In the genomic region with DNA sequence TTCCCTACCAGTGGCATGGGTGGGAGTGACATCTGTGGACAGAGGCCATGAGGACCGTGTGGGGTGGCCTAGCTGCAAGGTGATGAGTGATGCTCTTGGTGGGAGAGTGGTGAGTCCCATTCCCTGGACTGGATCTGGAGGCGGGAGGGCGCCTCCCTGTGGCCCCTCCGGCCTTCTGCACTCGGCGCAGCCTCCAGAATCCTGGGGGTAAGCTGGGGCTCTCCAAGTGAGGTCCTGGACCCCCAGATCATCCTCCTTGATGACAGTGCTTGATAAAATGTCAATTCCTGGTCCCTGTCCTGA, we compare ENCODE assay signal across 10 cellular contexts. TPM values are rescaled to one million over a fixed set of nuclear protein-coding genes. Genes with fewer than 3 reads are reported as not detected.
DNase-seq lines count a peak whose midpoint lies in the region; ATAC-seq and TF ChIP-seq lines count a peak whose summit lies in the region.
"Had no signal": no experiment of that assay in that cellular context is flagged by ENCODE, and none has a peak within 500 bp of the region (broad histone marks: within the 10 kb centered on the region; RNA-seq: fewer than 3 reads in every experiment).

No MANE protein-coding gene starts in this region.

- peaks cover 8% of the 10 kb centered on the region for H3K27me3 ChIP-seq in upper lobe of right lung

- H3K36me3 ChIP-seq in upper lobe of right lung: no peaks in the 10 kb centered on the region

- H3K9me3 ChIP-seq in upper lobe of right lung: no peaks in the 10 kb centered on the region

- H3K27ac Mint-ChIP-seq in activated naive CD4-positive, alpha-beta T cell treated with anti-CD3 and anti-CD28 coated beads, Interleukin-2, amount 50 U/mL, for 24 hours: peak overlapping the region; percentile 35

- peak overlapping the region; percentile 72 for H3K4me3 Mint-ChIP-seq in activated naive CD4-positive, alpha-beta T cell treated with anti-CD3 and anti-CD28 coated beads, Interleukin-2, amount 50 U/mL, for 24 hours

- H3K4me1 Mint-ChIP-seq in activated naive CD4-positive, alpha-beta T cell treated with anti-CD3 and anti-CD28 coated beads, Interleukin-2, amount 50 U/mL, for 24 hours: peaks cover 44% of the 10 kb centered on the region

- H3K36me3 Mint-ChIP-seq in activated naive CD4-positive, alpha-beta T cell treated with anti-CD3 and anti-CD28 coated beads, Interleukin-2, amount 50 U/mL, for 24 hours: no peaks in the 10 kb centered on the region

- no peaks in the 10 kb centered on the region for H3K9me3 Mint-ChIP-seq in activated naive CD4-positive, alpha-beta T cell treated with anti-CD3 and anti-CD28 coated beads, Interleukin-2, amount 50 U/mL, for 24 hours

- ATAC-seq in upper lobe of right lung: no peak

- DNase-seq in activated naive CD4-positive, alpha-beta T cell (lab: John Stamatoyannopoulos, UW): no peak
- DNase-seq in SK-MEL-5 (ENCODE audit: low read depth, low spot score) (peak; percentile 52), fibroblast of pulmonary artery (ENCODE audit: low read depth) (peak; percentile 37), upper lobe of right lung (no peak), NCI-H1436 treated with DMSO at 0.1 percent for 48 hours (lab: John Stamatoyannopoulos, UW) (no peak), A172 (ENCODE audit: low spot score) (no peak)
- no peak for DNase-seq in activated naive CD4-positive, alpha-beta T cell treated with Interleukin-2 at 50 U/mL for 16 hours
- DNase-seq: amniotic stem cell, NCI-H1092 had no signal

- in situ Hi-C loops in SK-MEL-5 (cut with HindIII; ENCODE audit: low pct_unique_long_range_greater_than_20kb, low sequenced_read_pairs): no loop called here

- intact Hi-C loops in upper lobe of right lung (cut with DNase I): no loop called here

- no peak overlapping the region for H3K4me3 ChIP-seq in fibroblast of pulmonary artery (replicated peaks; ENCODE audit: low read depth, low read length)
- peak overlapping the region; percentile 47 for H3K4me3 ChIP-seq in upper lobe of right lung

- H3K27me3 Mint-ChIP-seq in activated naive CD4-positive, alpha-beta T cell treated with anti-CD3 and anti-CD28 coated beads, Interleukin-2, amount 50 U/mL, for 24 hours: no peaks in the 10 kb centered on the region

- peaks cover 21% of the 10 kb centered on the region for H3K4me1 ChIP-seq in upper lobe of right lung

- TF ChIP-seq CTCF in fibroblast of pulmonary artery (IDR thresholded peaks at IDR 0.05; ENCODE audit: low read length, missing control alignments): peak; percentile 49
- TF ChIP-seq CTCF in upper lobe of right lung (IDR thresholded peaks at IDR 0.05): peak; percentile 22

- no peak overlapping the region for H3K27ac ChIP-seq in upper lobe of right lung

RNA-seq across cellular contexts. Expression of a gene that starts 32.3 kb away (rescaled TPM):
- 11.1 and 11.3 TPM in 2 replicates for total RNA-seq in SK-MEL-5 (2014; rRNA removed; shearing (Covaris generic))
- 30.5 and 35.3 TPM in 2 replicates for polyA plus RNA-seq in SK-MEL-5 (2015; cell fraction: cytosol; rRNA removed)
- 32.2 and 39.5 TPM in 2 replicates for polyA plus RNA-seq in SK-MEL-5 (2015; cell fraction: nucleus; rRNA removed)
- total RNA-seq in upper lobe of right lung: 13.6 TPM
- 3.7 and 7.1 TPM in 2 replicates for total RNA-seq in A172 (2014; rRNA removed; shearing (Covaris generic))

Comparison
In these comparisons a context has a peak if more than half of its experiments do, and no peak if none do; other contexts are left out.
1. DNase-seq: peak in SK-MEL-5 (single experiment) and fibroblast of pulmonary artery (single experiment); none in activated naive CD4-positive, alpha-beta T cell (0 of 4), upper lobe of right lung (single experiment), NCI-H1436 treated with DMSO at 0.1 percent for 48 hours (single experiment), A172 (single experiment) and activated naive CD4-positive, alpha-beta T cell treated with Interleukin-2 at 50 U/mL for 16 hours (single experiment).